ENCODE assay signal across 11 cellular contexts in the genomic region with DNA sequence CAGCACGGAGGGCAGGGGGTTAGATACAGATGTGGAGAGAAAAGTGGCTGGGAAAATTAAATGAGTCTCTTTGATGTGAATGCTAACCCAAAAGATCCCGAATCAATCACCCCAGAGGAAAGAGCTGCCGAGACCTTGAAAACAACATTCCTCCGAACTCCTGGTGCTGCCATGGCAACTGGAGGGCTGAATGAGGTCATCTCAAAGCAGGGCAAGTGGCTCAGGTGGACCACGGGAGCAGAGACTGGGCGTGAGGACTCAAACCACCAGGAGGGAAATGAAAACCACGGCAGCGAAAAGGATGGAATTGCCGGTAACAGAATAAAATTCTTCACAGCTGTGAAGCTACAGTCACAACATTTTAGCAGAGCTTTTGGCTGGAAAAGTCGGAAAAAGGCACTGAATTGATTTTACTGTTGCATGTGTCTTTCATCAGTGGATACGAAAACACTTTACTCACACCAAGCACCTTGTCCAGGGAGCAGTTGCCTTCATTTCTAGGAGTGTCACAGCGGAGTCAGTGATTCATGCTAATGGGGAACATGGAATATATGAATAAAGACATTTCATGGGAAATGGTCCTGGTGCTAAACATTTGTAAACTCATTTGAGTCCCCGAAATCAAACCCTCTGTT. TPM values are rescaled to one million over a fixed set of nuclear protein-coding genes. Genes with fewer than 3 reads are reported as not detected.
DNase-seq lines count a peak whose midpoint lies in the region; ATAC-seq and TF ChIP-seq lines count a peak whose summit lies in the region.
"Had no signal": no experiment of that assay in that cellular context is flagged by ENCODE, and none has a peak within 500 bp of the region (broad histone marks: within the 10 kb centered on the region; RNA-seq: fewer than 3 reads in every experiment).

No MANE protein-coding gene starts in this region.

- POLR2A ChIA-PET in WTC11 (lab: Charles Lee) = no interaction called here

- H3K4me1 Mint-ChIP-seq in WTC11 = peaks cover 18% of the 10 kb centered on the region

- H3K36me3 Mint-ChIP-seq in WTC11 = peaks cover 6% of the 10 kb centered on the region; the same call in 1 of the 2 replicates
- H3K36me3 Mint-ChIP-seq: activated CD4-positive, alpha-beta memory T cell treated with anti-CD3 and anti-CD28 coated beads for 36 hours had no signal

- peaks cover 13% of the 10 kb centered on the region for H3K9me3 Mint-ChIP-seq in WTC11

- H3K27ac Mint-ChIP-seq in WTC11 = peak overlapping the region; percentile 26
- H3K27ac Mint-ChIP-seq: activated CD4-positive, alpha-beta memory T cell treated with anti-CD3 and anti-CD28 coated beads for 36 hours had no signal

- H3K4me3 Mint-ChIP-seq in WTC11 = no peak overlapping the region
- H3K4me3 Mint-ChIP-seq: activated CD4-positive, alpha-beta memory T cell treated with anti-CD3 and anti-CD28 coated beads for 36 hours had no signal

- CTCF ChIA-PET in WTC11 (lab: Charles Lee) = no interaction called here

- ATAC-seq in WTC11 (peak; percentile 95), GM21528 (IDR thresholded peaks at IDR 0.05; ENCODE audit: low FRiP score, unreplicated experiment) (no peak), HG02642 (IDR thresholded peaks at IDR 0.05; ENCODE audit: poor library complexity, unreplicated experiment) (no peak)
- ATAC-seq: Panc1 had no signal

- peak; percentile 75 for DNase-seq in H4 (ENCODE audit: low spot score)
- DNase-seq in WTC11 (ENCODE audit: low spot score) = peak; percentile 62
- DNase-seq in globus pallidus (ENCODE audit: low spot score) = peak; percentile 15
- peak; percentile 51 for DNase-seq in renal cortical epithelial cell (ENCODE audit: low read depth)
- DNase-seq in NCI-H1105 treated with DMSO at 0.1 percent for 48 hours (lab: John Stamatoyannopoulos, UW) = no peak
- DNase-seq in central memory CD4-positive, alpha-beta T cell = no peak
- DNase-seq: activated CD4-positive, alpha-beta memory T cell treated with anti-CD3 and anti-CD28 coated beads for 36 hours; effector CD4-positive, alpha-beta T cell had no signal

- TF ChIP-seq CTCF in WTC11 (IDR thresholded peaks at IDR 0.05) = no peak

- no peaks in the 10 kb centered on the region for H3K27me3 Mint-ChIP-seq in WTC11 (ENCODE audit: low read depth)

TF ChIP-seq in WTC11, 78 proteins besides CTCF, POLR2A, EP300 and RAD21 (continues in another document):
- no peak for TF ChIP-seq NR1H2 (CRISPR knock-in tag; IDR thresholded peaks at IDR 0.05)
- TF ChIP-seq FOXP1 (CRISPR knock-in tag; IDR thresholded peaks at IDR 0.05; ENCODE audit: borderline replicate concordance) = no peak
- no peak for TF ChIP-seq ZNF396 (CRISPR knock-in tag; IDR thresholded peaks at IDR 0.05; ENCODE audit: borderline replicate concordance)
- TF ChIP-seq, protein P1, sequence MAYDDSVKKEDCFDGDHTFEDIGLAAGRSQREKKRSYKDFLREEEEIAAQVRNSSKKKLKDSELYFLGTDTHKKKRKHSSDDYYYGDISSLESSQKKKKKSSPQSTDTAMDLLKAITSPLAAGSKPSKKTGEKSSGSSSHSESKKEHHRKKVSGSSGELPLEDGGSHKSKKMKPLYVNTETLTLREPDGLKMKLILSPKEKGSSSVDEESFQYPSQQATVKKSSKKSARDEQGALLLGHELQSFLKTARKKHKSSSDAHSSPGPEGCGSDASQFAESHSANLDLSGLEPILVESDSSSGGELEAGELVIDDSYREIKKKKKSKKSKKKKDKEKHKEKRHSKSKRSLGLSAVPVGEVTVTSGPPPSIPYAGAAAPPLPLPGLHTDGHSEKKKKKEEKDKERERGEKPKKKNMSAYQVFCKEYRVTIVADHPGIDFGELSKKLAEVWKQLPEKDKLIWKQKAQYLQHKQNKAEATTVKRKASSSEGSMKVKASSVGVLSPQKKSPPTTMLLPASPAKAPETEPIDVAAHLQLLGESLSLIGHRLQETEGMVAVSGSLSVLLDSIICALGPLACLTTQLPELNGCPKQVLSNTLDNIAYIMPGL (CRISPR knock-in tag; IDR thresholded peaks at IDR 0.05) = no peak
- TF ChIP-seq, protein P2, sequence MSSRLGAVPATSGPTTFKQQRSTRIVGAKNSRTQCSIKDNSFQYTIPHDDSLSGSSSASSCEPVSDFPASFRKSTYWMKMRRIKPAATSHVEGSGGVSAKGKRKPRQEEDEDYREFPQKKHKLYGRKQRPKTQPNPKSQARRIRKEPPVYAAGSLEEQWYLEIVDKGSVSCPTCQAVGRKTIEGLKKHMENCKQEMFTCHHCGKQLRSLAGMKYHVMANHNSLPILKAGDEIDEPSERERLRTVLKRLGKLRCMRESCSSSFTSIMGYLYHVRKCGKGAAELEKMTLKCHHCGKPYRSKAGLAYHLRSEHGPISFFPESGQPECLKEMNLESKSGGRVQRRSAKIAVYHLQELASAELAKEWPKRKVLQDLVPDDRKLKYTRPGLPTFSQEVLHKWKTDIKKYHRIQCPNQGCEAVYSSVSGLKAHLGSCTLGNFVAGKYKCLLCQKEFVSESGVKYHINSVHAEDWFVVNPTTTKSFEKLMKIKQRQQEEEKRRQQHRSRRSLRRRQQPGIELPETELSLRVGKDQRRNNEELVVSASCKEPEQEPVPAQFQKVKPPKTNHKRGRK (CRISPR knock-in tag; IDR thresholded peaks at IDR 0.05; ENCODE audit: borderline replicate concordance) = no peak
- TF ChIP-seq, protein P3, sequence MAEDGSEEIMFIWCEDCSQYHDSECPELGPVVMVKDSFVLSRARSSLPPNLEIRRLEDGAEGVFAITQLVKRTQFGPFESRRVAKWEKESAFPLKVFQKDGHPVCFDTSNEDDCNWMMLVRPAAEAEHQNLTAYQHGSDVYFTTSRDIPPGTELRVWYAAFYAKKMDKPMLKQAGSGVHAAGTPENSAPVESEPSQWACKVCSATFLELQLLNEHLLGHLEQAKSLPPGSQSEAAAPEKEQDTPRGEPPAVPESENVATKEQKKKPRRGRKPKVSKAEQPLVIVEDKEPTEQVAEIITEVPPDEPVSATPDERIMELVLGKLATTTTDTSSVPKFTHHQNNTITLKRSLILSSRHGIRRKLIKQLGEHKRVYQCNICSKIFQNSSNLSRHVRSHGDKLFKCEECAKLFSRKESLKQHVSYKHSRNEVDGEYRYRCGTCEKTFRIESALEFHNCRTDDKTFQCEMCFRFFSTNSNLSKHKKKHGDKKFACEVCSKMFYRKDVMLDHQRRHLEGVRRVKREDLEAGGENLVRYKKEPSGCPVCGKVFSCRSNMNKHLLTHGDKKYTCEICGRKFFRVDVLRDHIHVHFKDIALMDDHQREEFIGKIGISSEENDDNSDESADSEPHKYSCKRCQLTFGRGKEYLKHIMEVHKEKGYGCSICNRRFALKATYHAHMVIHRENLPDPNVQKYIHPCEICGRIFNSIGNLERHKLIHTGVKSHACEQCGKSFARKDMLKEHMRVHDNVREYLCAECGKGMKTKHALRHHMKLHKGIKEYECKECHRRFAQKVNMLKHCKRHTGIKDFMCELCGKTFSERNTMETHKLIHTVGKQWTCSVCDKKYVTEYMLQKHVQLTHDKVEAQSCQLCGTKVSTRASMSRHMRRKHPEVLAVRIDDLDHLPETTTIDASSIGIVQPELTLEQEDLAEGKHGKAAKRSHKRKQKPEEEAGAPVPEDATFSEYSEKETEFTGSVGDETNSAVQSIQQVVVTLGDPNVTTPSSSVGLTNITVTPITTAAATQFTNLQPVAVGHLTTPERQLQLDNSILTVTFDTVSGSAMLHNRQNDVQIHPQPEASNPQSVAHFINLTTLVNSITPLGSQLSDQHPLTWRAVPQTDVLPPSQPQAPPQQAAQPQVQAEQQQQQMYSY (CRISPR knock-in tag; IDR thresholded peaks at IDR 0.05) = no peak
- TF ChIP-seq HMGA2 (CRISPR knock-in tag; IDR thresholded peaks at IDR 0.05) = no peak
- no peak for TF ChIP-seq CREB1 (CRISPR knock-in tag; IDR thresholded peaks at IDR 0.05)
- no peak for TF ChIP-seq SMAD4 (CRISPR knock-in tag; IDR thresholded peaks at IDR 0.05)
- TF ChIP-seq, protein P4, sequence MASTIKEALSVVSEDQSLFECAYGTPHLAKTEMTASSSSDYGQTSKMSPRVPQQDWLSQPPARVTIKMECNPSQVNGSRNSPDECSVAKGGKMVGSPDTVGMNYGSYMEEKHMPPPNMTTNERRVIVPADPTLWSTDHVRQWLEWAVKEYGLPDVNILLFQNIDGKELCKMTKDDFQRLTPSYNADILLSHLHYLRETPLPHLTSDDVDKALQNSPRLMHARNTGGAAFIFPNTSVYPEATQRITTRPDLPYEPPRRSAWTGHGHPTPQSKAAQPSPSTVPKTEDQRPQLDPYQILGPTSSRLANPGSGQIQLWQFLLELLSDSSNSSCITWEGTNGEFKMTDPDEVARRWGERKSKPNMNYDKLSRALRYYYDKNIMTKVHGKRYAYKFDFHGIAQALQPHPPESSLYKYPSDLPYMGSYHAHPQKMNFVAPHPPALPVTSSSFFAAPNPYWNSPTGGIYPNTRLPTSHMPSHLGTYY (CRISPR knock-in tag; IDR thresholded peaks at IDR 0.05) = no peak
- TF ChIP-seq, protein P5, sequence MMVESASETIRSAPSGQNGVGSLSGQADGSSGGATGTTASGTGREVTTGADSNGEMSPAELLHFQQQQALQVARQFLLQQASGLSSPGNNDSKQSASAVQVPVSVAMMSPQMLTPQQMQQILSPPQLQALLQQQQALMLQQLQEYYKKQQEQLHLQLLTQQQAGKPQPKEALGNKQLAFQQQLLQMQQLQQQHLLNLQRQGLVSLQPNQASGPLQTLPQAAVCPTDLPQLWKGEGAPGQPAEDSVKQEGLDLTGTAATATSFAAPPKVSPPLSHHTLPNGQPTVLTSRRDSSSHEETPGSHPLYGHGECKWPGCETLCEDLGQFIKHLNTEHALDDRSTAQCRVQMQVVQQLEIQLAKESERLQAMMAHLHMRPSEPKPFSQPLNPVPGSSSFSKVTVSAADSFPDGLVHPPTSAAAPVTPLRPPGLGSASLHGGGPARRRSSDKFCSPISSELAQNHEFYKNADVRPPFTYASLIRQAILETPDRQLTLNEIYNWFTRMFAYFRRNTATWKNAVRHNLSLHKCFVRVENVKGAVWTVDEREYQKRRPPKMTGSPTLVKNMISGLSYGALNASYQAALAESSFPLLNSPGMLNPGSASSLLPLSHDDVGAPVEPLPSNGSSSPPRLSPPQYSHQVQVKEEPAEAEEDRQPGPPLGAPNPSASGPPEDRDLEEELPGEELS (CRISPR knock-in tag; IDR thresholded peaks at IDR 0.05) = no peak

RNA-seq across cellular contexts. Expression of a gene that starts 23.3 kb away (rescaled TPM):
- not detected in 2 replicates for total RNA-seq in H4 (2014; rRNA removed; shearing (Covaris generic))
- total RNA-seq in WTC11 (2021) (not detected in 3 replicates), renal cortical epithelial cell (not detected in 2 replicates)
- total RNA-seq: activated CD4-positive, alpha-beta memory T cell treated with anti-CD3 and anti-CD28 coated beads for 36 hours had no signal

Comparison
In these comparisons a context has a peak if more than half of its experiments do, and no peak if none do; other contexts are left out.
1. DNase-seq: peak in H4 (single experiment), WTC11 (single experiment), globus pallidus (single experiment) and renal cortical epithelial cell (single experiment); none in NCI-H1105 treated with DMSO at 0.1 percent for 48 hours (single experiment) and central memory CD4-positive, alpha-beta T cell (single experiment).